ENCODE assay signal across 25 cellular contexts in genomic region chr7:80294321-80294720, GRCh38.
A peak's percentile ranks its signal among the peaks of the same experiment; 100 is the strongest.
DNase-seq lines count a peak whose midpoint lies in the region; ATAC-seq and TF ChIP-seq lines count a peak whose summit lies in the region.
"Had no signal": no experiment of that assay in that cellular context is flagged by ENCODE, and none has a peak within 500 bp of the region (broad histone marks: within the 10 kb centered on the region; RNA-seq: fewer than 3 reads in every experiment).

No MANE protein-coding gene starts in this region.

- no peak for ATAC-seq in HG02588 (IDR thresholded peaks at IDR 0.05; ENCODE audit: unreplicated experiment)
- ATAC-seq: activated naive CD4-positive, alpha-beta T cell treated with anti-CD3 and anti-CD28 coated beads, Interleukin-2, amount 50 U/mL, for 72 hours; K562; left colon; right lobe of liver; stimulated activated memory B cell treated with anti-CD40 and anti-IgM and Interleukin-4, amounts not matched to agents 10 μg/mL and 1 μg/mL and 100 μg/mL, for 72 hours; T-cell had no signal

- DNase-seq in EL (peak; percentile 45), LHCN-M2 (ENCODE audit: low read depth) (peak; percentile 75), cardiac fibroblast (ENCODE audit: low read depth in 2 of 2) (peak; percentile 32 to 51), kidney tubule cell (ENCODE audit: low spot score) (peak; percentile 17), medulla oblongata (ENCODE audit: extremely low spot score) (no peak), DMS114 treated with DMSO at 0.1 percent for 48 hours (lab: John Stamatoyannopoulos, UW; ENCODE audit: unreplicated experiment) (no peak), NK-92 (lab: John Stamatoyannopoulos, UW; ENCODE audit: unreplicated experiment) (no peak)
- DNase-seq: activated CD4-positive, alpha-beta T cell treated with anti-CD3 and anti-CD28 coated beads, Interleukin-2, amount 50 U/mL, for 4 hours; activated CD4-positive, CD25-positive, alpha-beta regulatory T cell; aorta; cerebellar nuclear complex; left colon; MG63; naive B cell; NCI-H2029; NCI-H69; right lobe of liver; SJCRH30; stimulated activated CD4-positive, alpha-beta T cell treated with anti-CD3 and anti-CD28 coated beads, Interleukin-4, amount 100 ng/mL, for 4 hours; substantia nigra; T-cell had no signal

- TF ChIP-seq CTCF in cardiac fibroblast (IDR thresholded peaks at IDR 0.05; ENCODE audit: low read depth, low read length), result no peak

- H3K4me3 ChIP-seq in cardiac fibroblast (replicated peaks in 1 of 2; ENCODE audit: low read depth in 2 of 2, low read length in 2 of 2), result no peak overlapping the region
- H3K4me3 ChIP-seq: K562, MG63, right lobe of liver, SJCRH30 had no signal

Comparison
In these comparisons a context has a peak if more than half of its experiments do, and no peak if none do; other contexts are left out.
1. DNase-seq: peak in EL (single experiment), LHCN-M2 (single experiment), cardiac fibroblast (2 of 2) and kidney tubule cell (single experiment); none in medulla oblongata (single experiment), DMS114 treated with DMSO at 0.1 percent for 48 hours (single experiment) and NK-92 (single experiment).